Comparison of ENCODE assay signal across 1 cellular context in the genomic region with DNA sequence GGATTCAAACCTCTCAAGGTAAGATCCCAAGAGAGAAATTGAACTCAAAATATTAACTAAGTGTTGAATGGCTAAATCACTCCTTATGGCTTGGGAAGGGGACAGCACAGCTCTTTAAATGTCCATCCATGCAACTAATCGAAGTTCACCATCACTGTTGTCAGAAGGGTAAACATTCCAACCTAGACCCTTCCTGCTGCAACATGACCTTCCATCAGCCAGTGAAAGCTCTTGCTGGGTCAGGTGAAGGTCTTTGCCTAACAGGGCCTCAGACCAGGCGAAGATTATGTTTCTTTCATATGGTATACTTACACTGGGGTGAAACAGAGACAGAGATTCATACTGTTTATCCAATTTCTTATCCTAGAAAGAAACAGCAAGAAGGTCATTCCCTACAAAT.
A peak's percentile ranks its signal among the peaks of the same experiment; 100 is the strongest.
TF ChIP-seq lines count a peak whose summit lies in the region.

No MANE protein-coding gene starts in this region.

TF ChIP-seq in HepG2, 621 proteins besides CTCF, POLR2A, EP300 and RAD21 (continued from another document and continues in another):
- TF ChIP-seq, protein P1, sequence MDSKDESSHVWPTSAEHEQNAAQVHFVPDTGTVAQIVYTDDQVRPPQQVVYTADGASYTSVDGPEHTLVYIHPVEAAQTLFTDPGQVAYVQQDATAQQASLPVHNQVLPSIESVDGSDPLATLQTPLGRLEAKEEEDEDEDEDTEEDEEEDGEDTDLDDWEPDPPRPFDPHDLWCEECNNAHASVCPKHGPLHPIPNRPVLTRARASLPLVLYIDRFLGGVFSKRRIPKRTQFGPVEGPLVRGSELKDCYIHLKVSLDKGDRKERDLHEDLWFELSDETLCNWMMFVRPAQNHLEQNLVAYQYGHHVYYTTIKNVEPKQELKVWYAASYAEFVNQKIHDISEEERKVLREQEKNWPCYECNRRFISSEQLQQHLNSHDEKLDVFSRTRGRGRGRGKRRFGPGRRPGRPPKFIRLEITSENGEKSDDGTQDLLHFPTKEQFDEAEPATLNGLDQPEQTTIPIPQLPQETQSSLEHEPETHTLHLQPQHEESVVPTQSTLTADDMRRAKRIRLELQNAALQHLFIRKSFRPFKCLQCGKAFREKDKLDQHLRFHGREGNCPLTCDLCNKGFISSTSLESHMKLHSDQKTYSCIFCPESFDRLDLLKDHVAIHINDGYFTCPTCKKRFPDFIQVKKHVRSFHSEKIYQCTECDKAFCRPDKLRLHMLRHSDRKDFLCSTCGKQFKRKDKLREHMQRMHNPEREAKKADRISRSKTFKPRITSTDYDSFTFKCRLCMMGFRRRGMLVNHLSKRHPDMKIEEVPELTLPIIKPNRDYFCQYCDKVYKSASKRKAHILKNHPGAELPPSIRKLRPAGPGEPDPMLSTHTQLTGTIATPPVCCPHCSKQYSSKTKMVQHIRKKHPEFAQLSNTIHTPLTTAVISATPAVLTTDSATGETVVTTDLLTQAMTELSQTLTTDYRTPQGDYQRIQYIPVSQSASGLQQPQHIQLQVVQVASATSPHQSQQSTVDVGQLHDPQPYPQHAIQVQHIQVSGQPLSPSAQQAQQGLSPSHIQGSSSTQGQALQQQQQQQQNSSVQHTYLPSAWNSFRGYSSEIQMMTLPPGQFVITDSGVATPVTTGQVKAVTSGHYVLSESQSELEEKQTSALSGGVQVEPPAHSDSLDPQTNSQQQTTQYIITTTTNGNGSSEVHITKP (CRISPR knock-in tag; IDR thresholded peaks at IDR 0.05; ENCODE audit: low read depth) = no peak
- TF ChIP-seq ZNF552 (CRISPR knock-in tag; IDR thresholded peaks at IDR 0.05; ENCODE audit: borderline replicate concordance) (no peak), ETS1 (CRISPR knock-in tag; IDR thresholded peaks at IDR 0.05) (no peak), ZNF713 (CRISPR knock-in tag; IDR thresholded peaks at IDR 0.05) (no peak), MXD4 (CRISPR knock-in tag; IDR thresholded peaks at IDR 0.05) (no peak), MED8 (CRISPR knock-in tag; IDR thresholded peaks at IDR 0.05; ENCODE audit: insufficient replicate concordance) (no peak), ZNF207 (IDR thresholded peaks at IDR 0.05; ENCODE audit: borderline replicate concordance) (no peak), ZSCAN21 (CRISPR knock-in tag; IDR thresholded peaks at IDR 0.05; ENCODE audit: borderline replicate concordance) (no peak), BCL6 (CRISPR knock-in tag; IDR thresholded peaks at IDR 0.05) (peak; percentile 76), SNAPC2 (CRISPR knock-in tag; IDR thresholded peaks at IDR 0.05) (no peak), ZNF253 (CRISPR knock-in tag; IDR thresholded peaks at IDR 0.05; ENCODE audit: borderline replicate concordance) (no peak), ARID3A (IDR thresholded peaks at IDR 0.05; ENCODE audit: low read depth, low read length) (no peak), RXRB (CRISPR knock-in tag; IDR thresholded peaks at IDR 0.05; ENCODE audit: borderline replicate concordance) (peak; percentile 65; the same call in 1 of the 2 replicates), SIN3A (IDR thresholded peaks at IDR 0.05; ENCODE audit: borderline replicate concordance, low read depth, low read length) (no peak), USF2 (IDR thresholded peaks at IDR 0.05; ENCODE audit: low read depth, low read length) (no peak), USF2 (CRISPR knock-in tag; IDR thresholded peaks at IDR 0.05; ENCODE audit: borderline replicate concordance) (no peak), NR2F6 (IDR thresholded peaks at IDR 0.05) (peak; percentile 57), NR2F6 (CRISPR knock-in tag; IDR thresholded peaks at IDR 0.05) (peak; percentile 80), ZFP36L1 (CRISPR knock-in tag; IDR thresholded peaks at IDR 0.05) (no peak), ZMYM4 (CRISPR knock-in tag; IDR thresholded peaks at IDR 0.05) (peak; percentile 80), ZNF75D (CRISPR knock-in tag; IDR thresholded peaks at IDR 0.05; ENCODE audit: borderline replicate concordance) (no peak), SOX6 (IDR thresholded peaks at IDR 0.05) (no peak), SOX6 (CRISPR knock-in tag; IDR thresholded peaks at IDR 0.05) (peak; percentile 54), MATR3 (CRISPR knock-in tag; IDR thresholded peaks at IDR 0.05) (no peak), ZNF777 (CRISPR knock-in tag; IDR thresholded peaks at IDR 0.05) (no peak), ZNF431 (CRISPR knock-in tag; IDR thresholded peaks at IDR 0.05; ENCODE audit: borderline replicate concordance, low read depth) (no peak), ZNF331 (CRISPR knock-in tag; IDR thresholded peaks at IDR 0.05) (peak; percentile 50; the same call in 1 of the 2 replicates), ZNF569 (CRISPR knock-in tag; IDR thresholded peaks at IDR 0.05; ENCODE audit: borderline replicate concordance) (no peak), KLF6 (CRISPR knock-in tag; IDR thresholded peaks at IDR 0.05) (no peak), ELF3 (CRISPR knock-in tag; IDR thresholded peaks at IDR 0.05) (no peak)
- TF ChIP-seq, protein P2, sequence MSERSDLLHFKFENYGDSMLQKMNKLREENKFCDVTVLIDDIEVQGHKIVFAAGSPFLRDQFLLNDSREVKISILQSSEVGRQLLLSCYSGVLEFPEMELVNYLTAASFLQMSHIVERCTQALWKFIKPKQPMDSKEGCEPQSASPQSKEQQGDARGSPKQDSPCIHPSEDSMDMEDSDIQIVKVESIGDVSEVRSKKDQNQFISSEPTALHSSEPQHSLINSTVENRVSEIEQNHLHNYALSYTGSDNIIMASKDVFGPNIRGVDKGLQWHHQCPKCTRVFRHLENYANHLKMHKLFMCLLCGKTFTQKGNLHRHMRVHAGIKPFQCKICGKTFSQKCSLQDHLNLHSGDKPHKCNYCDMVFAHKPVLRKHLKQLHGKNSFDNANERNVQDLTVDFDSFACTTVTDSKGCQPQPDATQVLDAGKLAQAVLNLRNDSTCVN (CRISPR knock-in tag; IDR thresholded peaks at IDR 0.05; ENCODE audit: borderline replicate concordance) = no peak
- TF ChIP-seq, protein P3, sequence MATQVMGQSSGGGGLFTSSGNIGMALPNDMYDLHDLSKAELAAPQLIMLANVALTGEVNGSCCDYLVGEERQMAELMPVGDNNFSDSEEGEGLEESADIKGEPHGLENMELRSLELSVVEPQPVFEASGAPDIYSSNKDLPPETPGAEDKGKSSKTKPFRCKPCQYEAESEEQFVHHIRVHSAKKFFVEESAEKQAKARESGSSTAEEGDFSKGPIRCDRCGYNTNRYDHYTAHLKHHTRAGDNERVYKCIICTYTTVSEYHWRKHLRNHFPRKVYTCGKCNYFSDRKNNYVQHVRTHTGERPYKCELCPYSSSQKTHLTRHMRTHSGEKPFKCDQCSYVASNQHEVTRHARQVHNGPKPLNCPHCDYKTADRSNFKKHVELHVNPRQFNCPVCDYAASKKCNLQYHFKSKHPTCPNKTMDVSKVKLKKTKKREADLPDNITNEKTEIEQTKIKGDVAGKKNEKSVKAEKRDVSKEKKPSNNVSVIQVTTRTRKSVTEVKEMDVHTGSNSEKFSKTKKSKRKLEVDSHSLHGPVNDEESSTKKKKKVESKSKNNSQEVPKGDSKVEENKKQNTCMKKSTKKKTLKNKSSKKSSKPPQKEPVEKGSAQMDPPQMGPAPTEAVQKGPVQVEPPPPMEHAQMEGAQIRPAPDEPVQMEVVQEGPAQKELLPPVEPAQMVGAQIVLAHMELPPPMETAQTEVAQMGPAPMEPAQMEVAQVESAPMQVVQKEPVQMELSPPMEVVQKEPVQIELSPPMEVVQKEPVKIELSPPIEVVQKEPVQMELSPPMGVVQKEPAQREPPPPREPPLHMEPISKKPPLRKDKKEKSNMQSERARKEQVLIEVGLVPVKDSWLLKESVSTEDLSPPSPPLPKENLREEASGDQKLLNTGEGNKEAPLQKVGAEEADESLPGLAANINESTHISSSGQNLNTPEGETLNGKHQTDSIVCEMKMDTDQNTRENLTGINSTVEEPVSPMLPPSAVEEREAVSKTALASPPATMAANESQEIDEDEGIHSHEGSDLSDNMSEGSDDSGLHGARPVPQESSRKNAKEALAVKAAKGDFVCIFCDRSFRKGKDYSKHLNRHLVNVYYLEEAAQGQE (IDR thresholded peaks at IDR 0.05; ENCODE audit: borderline replicate concordance in 1 of 2, low read depth in 1 of 2, low read length in 2 of 2) = no peak
- TF ChIP-seq, protein P4, sequence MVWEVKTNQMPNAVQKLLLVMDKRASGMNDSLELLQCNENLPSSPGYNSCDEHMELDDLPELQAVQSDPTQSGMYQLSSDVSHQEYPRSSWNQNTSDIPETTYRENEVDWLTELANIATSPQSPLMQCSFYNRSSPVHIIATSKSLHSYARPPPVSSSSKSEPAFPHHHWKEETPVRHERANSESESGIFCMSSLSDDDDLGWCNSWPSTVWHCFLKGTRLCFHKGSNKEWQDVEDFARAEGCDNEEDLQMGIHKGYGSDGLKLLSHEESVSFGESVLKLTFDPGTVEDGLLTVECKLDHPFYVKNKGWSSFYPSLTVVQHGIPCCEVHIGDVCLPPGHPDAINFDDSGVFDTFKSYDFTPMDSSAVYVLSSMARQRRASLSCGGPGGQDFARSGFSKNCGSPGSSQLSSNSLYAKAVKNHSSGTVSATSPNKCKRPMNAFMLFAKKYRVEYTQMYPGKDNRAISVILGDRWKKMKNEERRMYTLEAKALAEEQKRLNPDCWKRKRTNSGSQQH (CRISPR knock-in tag; IDR thresholded peaks at IDR 0.05; ENCODE audit: low read depth) = no peak
- TF ChIP-seq, protein P5, sequence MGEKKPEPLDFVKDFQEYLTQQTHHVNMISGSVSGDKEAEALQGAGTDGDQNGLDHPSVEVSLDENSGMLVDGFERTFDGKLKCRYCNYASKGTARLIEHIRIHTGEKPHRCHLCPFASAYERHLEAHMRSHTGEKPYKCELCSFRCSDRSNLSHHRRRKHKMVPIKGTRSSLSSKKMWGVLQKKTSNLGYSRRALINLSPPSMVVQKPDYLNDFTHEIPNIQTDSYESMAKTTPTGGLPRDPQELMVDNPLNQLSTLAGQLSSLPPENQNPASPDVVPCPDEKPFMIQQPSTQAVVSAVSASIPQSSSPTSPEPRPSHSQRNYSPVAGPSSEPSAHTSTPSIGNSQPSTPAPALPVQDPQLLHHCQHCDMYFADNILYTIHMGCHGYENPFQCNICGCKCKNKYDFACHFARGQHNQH (CRISPR knock-in tag; IDR thresholded peaks at IDR 0.05) = no peak
